In the genomic region with DNA sequence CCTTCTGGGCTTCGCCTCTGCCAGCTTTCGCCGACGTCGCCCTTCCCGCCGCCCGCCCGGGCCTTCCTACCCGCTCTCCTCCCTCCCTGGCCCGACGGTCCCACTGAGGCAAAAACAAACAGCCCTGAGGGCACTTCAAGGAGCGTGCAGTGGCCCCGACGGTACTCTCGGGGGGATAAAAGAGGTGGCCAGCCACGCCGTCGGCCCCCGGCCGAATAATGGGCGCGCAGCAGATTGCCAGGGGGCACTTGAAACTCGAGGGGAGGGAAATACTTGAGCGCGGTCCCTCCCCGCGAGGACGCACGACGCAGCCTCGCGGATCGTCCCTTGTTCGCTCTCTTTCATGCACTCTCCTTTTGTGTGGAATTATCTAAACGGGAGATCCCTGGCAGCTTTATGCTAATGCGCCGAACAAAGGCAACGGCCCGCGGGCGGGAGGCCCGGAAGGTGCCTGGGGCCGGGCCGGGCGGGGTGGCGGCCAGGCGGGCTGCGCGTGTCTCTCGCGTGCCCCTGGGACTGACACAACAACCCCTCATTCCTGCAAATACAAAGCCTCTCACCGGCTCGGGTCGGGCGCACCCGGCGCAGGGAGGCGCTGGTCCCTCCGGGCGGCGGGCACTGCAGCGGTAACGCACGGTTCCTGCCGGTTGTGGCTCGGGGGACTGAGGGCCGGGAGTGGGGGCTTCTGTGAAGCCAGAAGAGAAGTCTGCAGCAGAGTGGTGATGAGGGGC, we compare ENCODE assay signal across 11 cellular contexts. TPM values are rescaled to one million over a fixed set of nuclear protein-coding genes. Genes with fewer than 3 reads are reported as not detected.
A peak's percentile ranks its signal among the peaks of the same experiment; 100 is the strongest.
DNase-seq lines count a peak whose midpoint lies in the region; ATAC-seq and TF ChIP-seq lines count a peak whose summit lies in the region.
"Had no signal": no experiment of that assay in that cellular context is flagged by ENCODE, and none has a peak within 500 bp of the region (broad histone marks: within the 10 kb centered on the region; RNA-seq: fewer than 3 reads in every experiment).

No MANE protein-coding gene starts in this region.

- no peaks in the 10 kb centered on the region for H3K9me3 ChIP-seq in neural cell (ENCODE audit: low read length)
- H3K9me3 ChIP-seq: left lung had no signal

- H3K27me3 ChIP-seq in GM06990 (replicated peaks; ENCODE audit: control insufficient read depth, insufficient read depth, low read length) (peaks cover 2% of the 10 kb centered on the region), neural cell (ENCODE audit: insufficient read depth, low read depth, low read length) (peaks cover 48% of the 10 kb centered on the region)

- no peaks in the 10 kb centered on the region for H3K9me2 ChIP-seq in neural cell (ENCODE audit: insufficient read depth, low read length)

- H3K4me3 ChIP-seq in GM06990 (replicated peaks; ENCODE audit: low read depth, low read length), result no peak overlapping the region
- peak overlapping the region; percentile 56 for H3K4me3 ChIP-seq in neural cell (ENCODE audit: low read length)
- H3K4me3 ChIP-seq: left lung had no signal

- TF ChIP-seq RAD21 in neural cell (conservative IDR thresholded peaks at IDR 0.05), result no peak

- H3K4me3 Mint-ChIP-seq in activated naive CD8-positive, alpha-beta T cell treated with anti-CD3 and anti-CD28 coated beads for 36 hours, result no peak overlapping the region

- H3K36me3 Mint-ChIP-seq in activated naive CD8-positive, alpha-beta T cell treated with anti-CD3 and anti-CD28 coated beads for 36 hours, result no peaks in the 10 kb centered on the region

- peaks cover 10% of the 10 kb centered on the region for H3F3A ChIP-seq in neural cell (ENCODE audit: insufficient read depth, low read length, poor library complexity, severe bottlenecking)

- H3K27ac ChIP-seq in neural cell (ENCODE audit: low read length), result peak overlapping the region; percentile 55
- H3K27ac ChIP-seq: left lung had no signal

- H3K79me2 ChIP-seq in neural cell (replicated peaks; ENCODE audit: insufficient read depth, low read length), result peaks cover under 1% of the 10 kb centered on the region

- peaks cover 81% of the 10 kb centered on the region for H3K27me3 Mint-ChIP-seq in activated naive CD8-positive, alpha-beta T cell treated with anti-CD3 and anti-CD28 coated beads for 36 hours

- H3K9ac ChIP-seq in neural cell (ENCODE audit: low read length), result peak overlapping the region; percentile 55

- no peak overlapping the region for H2AFZ ChIP-seq in neural cell (ENCODE audit: low read depth, low read length)

- no peak overlapping the region for H3K27ac Mint-ChIP-seq in activated naive CD8-positive, alpha-beta T cell treated with anti-CD3 and anti-CD28 coated beads for 36 hours

- no peak for TF ChIP-seq EP300 in neural cell (conservative IDR thresholded peaks at IDR 0.05; ENCODE audit: poor library complexity, severe bottlenecking)

- ATAC-seq in GM19467 (IDR thresholded peaks at IDR 0.05; ENCODE audit: unreplicated experiment) (no peak), HG03442 (IDR thresholded peaks at IDR 0.05; ENCODE audit: unreplicated experiment) (no peak), GM19452 (IDR thresholded peaks at IDR 0.05; ENCODE audit: unreplicated experiment) (no peak), GM18519 (IDR thresholded peaks at IDR 0.05; ENCODE audit: low FRiP score, unreplicated experiment) (no peak)
- ATAC-seq: left lung had no signal

- peak; percentile 26 for DNase-seq in GM06990 (ENCODE audit: extremely low read depth, insufficient read length)
- peak; percentile 97 for DNase-seq in NCI-H146 treated with DMSO at 0.1 percent for 48 hours (lab: John Stamatoyannopoulos, UW; ENCODE audit: unreplicated experiment)
- DNase-seq in activated naive CD8-positive, alpha-beta T cell treated with anti-CD3 and anti-CD28 coated beads for 36 hours, result peak; percentile 22
- DNase-seq: dermis blood vessel endothelial cell had no signal

- no peaks in the 10 kb centered on the region for H4K20me1 ChIP-seq in neural cell (ENCODE audit: insufficient read depth)

- no peaks in the 10 kb centered on the region for H3K9me3 Mint-ChIP-seq in activated naive CD8-positive, alpha-beta T cell treated with anti-CD3 and anti-CD28 coated beads for 36 hours

- no peak for TF ChIP-seq CTCF in GM06990 (IDR thresholded peaks at IDR 0.05; ENCODE audit: insufficient read depth, low read length, poor library complexity, severe bottlenecking)
- no peak for TF ChIP-seq CTCF in neural cell (IDR thresholded peaks at IDR 0.05; ENCODE audit: poor library complexity, severe bottlenecking)

- peaks cover 24% of the 10 kb centered on the region for H3K4me1 Mint-ChIP-seq in activated naive CD8-positive, alpha-beta T cell treated with anti-CD3 and anti-CD28 coated beads for 36 hours

- no peak overlapping the region for H3K4me2 ChIP-seq in neural cell (ENCODE audit: low read length)

- no peaks in the 10 kb centered on the region for H3K36me3 ChIP-seq in GM06990 (ENCODE audit: control insufficient read depth, insufficient read depth, low read length)
- H3K36me3 ChIP-seq in neural cell (ENCODE audit: insufficient read depth, low read length), result no peaks in the 10 kb centered on the region
- H3K36me3 ChIP-seq: left lung had no signal

TF ChIP-seq in neural cell, 6 proteins besides CTCF, POLR2A, EP300 and RAD21:
- TF ChIP-seq EZH2 (IDR thresholded peaks at IDR 0.05; ENCODE audit: borderline replicate concordance, insufficient read depth, low read length, poor library complexity, severe bottlenecking), result peak; percentile 55
- TF ChIP-seq SMC3 (conservative IDR thresholded peaks at IDR 0.05; ENCODE audit: poor library complexity), result no peak
- no peak for TF ChIP-seq MXI1 (conservative IDR thresholded peaks at IDR 0.05; ENCODE audit: poor library complexity, severe bottlenecking)
- peak; percentile 29 for TF ChIP-seq POLR2AphosphoS5 (IDR thresholded peaks at IDR 0.05)
- no peak for TF ChIP-seq REST (IDR thresholded peaks at IDR 0.05; ENCODE audit: borderline replicate concordance)
- TF ChIP-seq TAF1 (IDR thresholded peaks at IDR 0.05; ENCODE audit: low read depth), result no peak
TF ChIP-seq in neural cell: peak in this region for 2.

RNA-seq across cellular contexts. Expression of gene INSM1, which starts 3.7 kb away (rescaled TPM):
- total RNA-seq in activated naive CD8-positive, alpha-beta T cell treated with anti-CD3 and anti-CD28 coated beads for 36 hours, result under 1 TPM; 0.19 to 0.34 TPM
- 8.6 and 9.4 TPM in 2 replicates for polyA plus RNA-seq in neural cell
- 16.6 and 17.1 TPM in 2 replicates for polyA minus RNA-seq in neural cell
- total RNA-seq: dermis blood vessel endothelial cell, left lung, ureter had no signal

Comparison
In these comparisons a context has a peak if more than half of its experiments do, and no peak if none do; other contexts are left out.
1. DNase-seq: peak in every context shown above with its lines; median percentile 97 in NCI-H146 treated with DMSO at 0.1 percent for 48 hours; 26 in GM06990; 22 in activated naive CD8-positive, alpha-beta T cell treated with anti-CD3 and anti-CD28 coated beads for 36 hours.